21 cellular contexts compared by ENCODE assay signal in the genomic region with DNA sequence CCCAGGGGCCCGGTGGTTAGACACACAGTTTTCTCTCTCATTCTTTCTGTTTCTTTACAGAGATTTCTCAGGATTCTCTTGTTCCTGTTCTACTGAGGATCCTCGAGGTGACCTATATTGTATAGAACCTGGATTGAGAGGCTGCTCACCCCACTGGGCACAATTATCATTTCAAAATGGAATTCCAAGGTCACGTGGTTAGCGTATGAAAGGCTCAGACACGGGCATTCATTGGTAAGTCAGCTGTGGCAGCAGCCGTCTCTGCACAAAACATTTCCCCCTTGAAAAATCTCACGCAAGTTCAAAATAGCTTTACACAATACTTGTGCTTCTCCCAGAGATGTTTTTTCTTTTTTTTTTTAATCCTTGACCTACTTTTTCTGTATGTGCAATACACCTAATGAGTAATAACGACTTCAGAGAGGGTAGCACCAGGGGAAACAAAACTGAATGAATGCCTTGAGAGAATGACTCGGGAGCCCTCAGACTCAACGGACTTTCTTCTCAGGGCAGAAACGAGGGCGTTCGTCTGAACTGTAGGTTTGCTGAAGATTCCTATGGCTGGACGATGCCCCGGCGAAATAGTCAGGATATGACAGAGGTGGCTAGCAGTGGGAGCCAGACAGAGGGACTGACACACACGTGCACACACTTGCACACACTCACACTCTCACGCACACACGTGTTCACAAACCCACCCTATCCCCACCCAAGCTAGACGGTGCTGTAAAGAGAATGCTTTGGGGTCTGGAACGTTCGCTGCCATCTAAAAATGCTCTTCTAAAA.
A peak's percentile ranks its signal among the peaks of the same experiment; 100 is the strongest.
DNase-seq lines count a peak whose midpoint lies in the region; ATAC-seq and TF ChIP-seq lines count a peak whose summit lies in the region.
"Had no signal": no experiment of that assay in that cellular context is flagged by ENCODE, and none has a peak within 500 bp of the region (broad histone marks: within the 10 kb centered on the region; RNA-seq: fewer than 3 reads in every experiment).

No MANE protein-coding gene starts in this region.

- H3K4me1 Mint-ChIP-seq in activated CD4-positive, alpha-beta T cell treated with anti-CD3 and anti-CD28 coated beads for 36 hours, result peaks cover 53% of the 10 kb centered on the region
- peaks cover 32% of the 10 kb centered on the region for H3K4me1 Mint-ChIP-seq in activated CD4-positive, alpha-beta T cell treated with anti-CD3 and anti-CD28 coated beads, Interleukin-2, amount 10 ng/mL, durations not matched to agents 24 days and 14 days
- peaks cover 53% of the 10 kb centered on the region for H3K4me1 Mint-ChIP-seq in stimulated activated effector memory CD8-positive, alpha-beta T cell treated with anti-CD3 and anti-CD28 coated beads, Interleukin-12 subunit alpha, Interleukin-12 subunit beta, amount 100 ng/mL, for 72 hours
- H3K4me1 Mint-ChIP-seq: naive B cell had no signal

- no peaks in the 10 kb centered on the region for H3K9me3 ChIP-seq in esophagus squamous epithelium
- H3K9me3 ChIP-seq: thoracic aorta had no signal

- no peak overlapping the region for H3K4me3 Mint-ChIP-seq in activated CD4-positive, alpha-beta T cell treated with anti-CD3 and anti-CD28 coated beads for 36 hours
- H3K4me3 Mint-ChIP-seq in activated CD4-positive, alpha-beta T cell treated with anti-CD3 and anti-CD28 coated beads, Interleukin-2, amount 10 ng/mL, durations not matched to agents 24 days and 14 days, result no peak overlapping the region
- H3K4me3 Mint-ChIP-seq in stimulated activated effector memory CD8-positive, alpha-beta T cell treated with anti-CD3 and anti-CD28 coated beads, Interleukin-12 subunit alpha, Interleukin-12 subunit beta, amount 100 ng/mL, for 72 hours, result peak overlapping the region; percentile 34
- H3K4me3 Mint-ChIP-seq: activated naive CD8-positive, alpha-beta T cell treated with anti-CD3 and anti-CD28 coated beads for 36 hours; dendritic cell treated with granulocyte-macrophage colony-stimulating factor and Interleukin-4, amounts not matched to agents 40 ng/mL and 50 ng/mL, for 4 days; naive B cell had no signal

- DNase-seq in activated CD4-positive, alpha-beta T cell treated with anti-CD3 and anti-CD28 coated beads for 36 hours, result no peak
- no peak for DNase-seq in activated CD4-positive, alpha-beta T cell treated with anti-CD3 and anti-CD28 coated beads, Interleukin-2, amount 10 ng/mL, durations not matched to agents 24 days and 14 days
- DNase-seq in amniotic epithelial cell (ENCODE audit: low read depth) (peak; percentile 70), iris pigment epithelial cell (ENCODE audit: low read depth) (peak; percentile 36), esophagus squamous epithelium (lab: John Stamatoyannopoulos, UW) (no peak), NCI-H226 (no peak)
- no peak for DNase-seq in stimulated activated effector memory CD8-positive, alpha-beta T cell treated with anti-CD3 and anti-CD28 coated beads, Interleukin-12 subunit alpha, Interleukin-12 subunit beta, amount 100 ng/mL, for 72 hours (ENCODE audit: low spot score in 2 of 2)
- DNase-seq: activated CD4-positive, alpha-beta T cell treated with anti-CD3 and anti-CD28 coated beads, Interleukin-2, amount 50 U/mL, for 48 hours; activated naive CD8-positive, alpha-beta T cell treated with anti-CD3 and anti-CD28 coated beads for 36 hours; activated T-cell treated with anti-CD3 and anti-CD28 coated beads, Interleukin-2, amount 50 U/mL, for 48 hours; C1 segment of cervical spinal cord; DMS53; naive B cell; NCI-H2029; NCI-H510A treated with DMSO at 0.1 percent for 48 hours; stimulated activated CD4-positive, alpha-beta T cell treated with anti-CD3 and anti-CD28 coated beads, Interleukin-12 subunit alpha, Interleukin-12 subunit beta, amount 100 ng/mL, for 4 hours had no signal

- CTCF ChIA-PET in activated CD4-positive, alpha-beta T cell treated with anti-CD3 and anti-CD28 coated beads for 36 hours (lab: Charles Lee), result interaction anchor here (1.0 to 1.3 kb wide), 4 partner anchors 9 to 558 kb away, joined by 3 to 5 read pairs (median 4); no protein-coding TSS in a partner anchor

- H3K27me3 Mint-ChIP-seq in activated CD4-positive, alpha-beta T cell treated with anti-CD3 and anti-CD28 coated beads for 36 hours, result no peaks in the 10 kb centered on the region
- peaks cover 12% of the 10 kb centered on the region for H3K27me3 Mint-ChIP-seq in activated CD4-positive, alpha-beta T cell treated with anti-CD3 and anti-CD28 coated beads, Interleukin-2, amount 10 ng/mL, durations not matched to agents 24 days and 14 days

- POLR2A ChIA-PET in activated CD4-positive, alpha-beta T cell treated with anti-CD3 and anti-CD28 coated beads for 36 hours (lab: Charles Lee), result interaction anchor here (1.5 kb wide), 1 partner anchor 10 kb away, joined by 4 read pairs; no protein-coding TSS in a partner anchor

- no peaks in the 10 kb centered on the region for H3K36me3 ChIP-seq in esophagus squamous epithelium
- H3K36me3 ChIP-seq: thoracic aorta had no signal

- H3K4me3 ChIP-seq in esophagus squamous epithelium, result no peak overlapping the region
- H3K4me3 ChIP-seq: thoracic aorta had no signal

- intact Hi-C loops in activated CD4-positive, alpha-beta T cell treated with anti-CD3 and anti-CD28 coated beads for 36 hours (cut with DNase I, micrococcal nuclease), result no loop called here
- intact Hi-C loops in activated CD4-positive, alpha-beta T cell treated with anti-CD3 and anti-CD28 coated beads, Interleukin-2, amount 10 ng/mL, durations not matched to agents 24 days and 14 days (cut with micrococcal nuclease), result no loop called here
- intact Hi-C loops in esophagus squamous epithelium (cut with DNase I), result no loop called here

- peak overlapping the region; percentile 33 for H3K27ac Mint-ChIP-seq in activated CD4-positive, alpha-beta T cell treated with anti-CD3 and anti-CD28 coated beads for 36 hours
- H3K27ac Mint-ChIP-seq in activated CD4-positive, alpha-beta T cell treated with anti-CD3 and anti-CD28 coated beads, Interleukin-2, amount 10 ng/mL, durations not matched to agents 24 days and 14 days, result no peak overlapping the region
- peak overlapping the region; percentile 38 for H3K27ac Mint-ChIP-seq in stimulated activated effector memory CD8-positive, alpha-beta T cell treated with anti-CD3 and anti-CD28 coated beads, Interleukin-12 subunit alpha, Interleukin-12 subunit beta, amount 100 ng/mL, for 72 hours
- H3K27ac Mint-ChIP-seq: activated naive CD8-positive, alpha-beta T cell treated with anti-CD3 and anti-CD28 coated beads for 36 hours; dendritic cell treated with granulocyte-macrophage colony-stimulating factor and Interleukin-4, amounts not matched to agents 40 ng/mL and 50 ng/mL, for 4 days; naive B cell had no signal

- no peaks in the 10 kb centered on the region for H3K4me1 ChIP-seq in esophagus squamous epithelium

- H3K27me3 ChIP-seq in esophagus squamous epithelium, result peaks cover 0 to 27% (median 0%) of the 10 kb centered on the region in 4 donors

- no peak for TF ChIP-seq POLR2A in esophagus squamous epithelium (IDR thresholded peaks at IDR 0.05)

- H3K36me3 Mint-ChIP-seq in activated CD4-positive, alpha-beta T cell treated with anti-CD3 and anti-CD28 coated beads for 36 hours (ENCODE audit: low read depth), result no peaks in the 10 kb centered on the region
- H3K36me3 Mint-ChIP-seq in activated CD4-positive, alpha-beta T cell treated with anti-CD3 and anti-CD28 coated beads, Interleukin-2, amount 10 ng/mL, durations not matched to agents 24 days and 14 days (ENCODE audit: low read depth), result no peaks in the 10 kb centered on the region
- H3K36me3 Mint-ChIP-seq in stimulated activated effector memory CD8-positive, alpha-beta T cell treated with anti-CD3 and anti-CD28 coated beads, Interleukin-12 subunit alpha, Interleukin-12 subunit beta, amount 100 ng/mL, for 72 hours, result no peaks in the 10 kb centered on the region
- H3K36me3 Mint-ChIP-seq: activated naive CD8-positive, alpha-beta T cell treated with anti-CD3 and anti-CD28 coated beads for 36 hours; naive B cell had no signal

- WGBS in esophagus squamous epithelium, 2 donors, result 67 to 70% methylated on average over 21 of the region's 22 CpGs

- ATAC-seq in activated CD4-positive, alpha-beta T cell treated with anti-CD3 and anti-CD28 coated beads for 36 hours, result peak; percentile 54
- ATAC-seq in stimulated activated effector memory CD8-positive, alpha-beta T cell treated with anti-CD3 and anti-CD28 coated beads, Interleukin-12 subunit alpha, Interleukin-12 subunit beta, amount 100 ng/mL, for 72 hours, result peak; percentile 85
- no peak for ATAC-seq in HG03159 (IDR thresholded peaks at IDR 0.05; ENCODE audit: unreplicated experiment)
- ATAC-seq: Right ventricle myocardium inferior had no signal

- no peak overlapping the region for H3K27ac ChIP-seq in esophagus squamous epithelium
- H3K27ac ChIP-seq: epithelial cell of prostate, thoracic aorta had no signal

- TF ChIP-seq CTCF in esophagus squamous epithelium (IDR thresholded peaks at IDR 0.05), result no peak

- H3K9me3 Mint-ChIP-seq in activated CD4-positive, alpha-beta T cell treated with anti-CD3 and anti-CD28 coated beads for 36 hours (ENCODE audit: low read depth), result no peaks in the 10 kb centered on the region
- peaks cover 3% of the 10 kb centered on the region for H3K9me3 Mint-ChIP-seq in activated CD4-positive, alpha-beta T cell treated with anti-CD3 and anti-CD28 coated beads, Interleukin-2, amount 10 ng/mL, durations not matched to agents 24 days and 14 days
- H3K9me3 Mint-ChIP-seq in stimulated activated effector memory CD8-positive, alpha-beta T cell treated with anti-CD3 and anti-CD28 coated beads, Interleukin-12 subunit alpha, Interleukin-12 subunit beta, amount 100 ng/mL, for 72 hours, result no peaks in the 10 kb centered on the region
- H3K9me3 Mint-ChIP-seq: activated naive CD8-positive, alpha-beta T cell treated with anti-CD3 and anti-CD28 coated beads for 36 hours; dendritic cell treated with granulocyte-macrophage colony-stimulating factor and Interleukin-4, amounts not matched to agents 40 ng/mL and 50 ng/mL, for 4 days had no signal

Comparison
In these comparisons a context has a peak if more than half of its experiments do, and no peak if none do; other contexts are left out.
1. DNase-seq: peak in amniotic epithelial cell (single experiment) and iris pigment epithelial cell (single experiment); none in activated CD4-positive, alpha-beta T cell treated with anti-CD3 and anti-CD28 coated beads for 36 hours (single experiment), activated CD4-positive, alpha-beta T cell treated with anti-CD3 and anti-CD28 coated beads, Interleukin-2, amount 10 ng/mL, durations not matched to agents 24 days and 14 days (single experiment), stimulated activated effector memory CD8-positive, alpha-beta T cell treated with anti-CD3 and anti-CD28 coated beads, Interleukin-12 subunit alpha, Interleukin-12 subunit beta, amount 100 ng/mL, for 72 hours (0 of 2), esophagus squamous epithelium (single experiment) and NCI-H226 (single experiment).